Comparison of ENCODE assay signal across 17 cellular contexts in the genomic region with DNA sequence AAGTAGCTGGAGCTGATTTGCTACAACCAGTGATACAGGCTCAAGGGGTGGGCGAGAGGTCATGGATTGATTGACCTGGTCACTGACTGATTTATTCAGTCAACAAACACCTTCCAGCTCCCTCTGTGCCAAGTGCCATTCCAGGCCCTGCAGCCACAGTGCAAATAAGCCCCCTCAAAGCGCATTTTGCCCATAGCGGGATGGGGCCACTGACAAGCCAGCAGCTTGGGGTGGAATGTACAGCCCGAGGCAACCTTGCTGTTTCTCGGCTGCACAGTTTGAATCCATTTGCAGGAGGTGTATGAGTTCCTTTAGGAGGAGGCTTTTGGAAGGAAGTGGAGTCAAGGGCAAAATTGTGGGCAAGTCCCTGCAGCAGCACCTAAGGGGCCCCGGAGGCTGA.
DNase-seq lines count a peak whose midpoint lies in the region; ATAC-seq, FAIRE-seq and TF ChIP-seq lines count a peak whose summit lies in the region.
"Had no signal": no experiment of that assay in that cellular context is flagged by ENCODE, and none has a peak within 500 bp of the region (broad histone marks: within the 10 kb centered on the region; RNA-seq: fewer than 3 reads in every experiment).

No MANE protein-coding gene starts in this region.

- no peak for DNase-seq in cardiac muscle cell (ENCODE audit: low read depth in 1 of 2, low spot score in 1 of 2)
- DNase-seq in right cardiac atrium, result no peak
- no peak for DNase-seq in H9
- peak; percentile 78 for DNase-seq in esophagus muscularis mucosa (ENCODE audit: extremely low spot score)
- DNase-seq in trophoblast cell, result peak; percentile 23 to 51
- DNase-seq in H54 (ENCODE audit: insufficient read length, low spot score), result no peak
- DNase-seq: 8988T; CD4-positive, alpha-beta memory T cell; DMS153; DMS79; GF-D8; GOT3 had no signal

- H3K56ac ChIP-seq in H9 (ENCODE audit: insufficient read length, low read depth, low read length), result no peak overlapping the region

- H4K91ac ChIP-seq in H9 (ENCODE audit: insufficient read length, low read depth, low read length), result no peak overlapping the region
- H4K91ac ChIP-seq in trophoblast cell (ENCODE audit: low read depth, low read length), result no peak overlapping the region

- 91% methylated on average over 6 of the region's 6 CpGs for WGBS in right cardiac atrium
- no CpG with 5 or more reads among the region's 6 CpGs for WGBS in H9 (ENCODE audit: extremely low coverage, insufficient read length, low lambda C conversion rate)
- WGBS in esophagus muscularis mucosa, result 100% methylated on average over 3 of the region's 6 CpGs
- no CpG with 5 or more reads among the region's 6 CpGs for WGBS in trophoblast cell (ENCODE audit: extremely low coverage, insufficient coverage, insufficient read length)

- H3K79me2 ChIP-seq in H9 (ENCODE audit: insufficient read depth, low read length) (no peaks in the 10 kb centered on the region), trophoblast cell (ENCODE audit: control insufficient read depth, insufficient read depth, low read length, poor library complexity) (no peaks in the 10 kb centered on the region)

- peak overlapping the region; percentile 6 for H3K27ac ChIP-seq in cardiac muscle cell
- no peak overlapping the region for H3K27ac ChIP-seq in right cardiac atrium (ENCODE audit: low read length)
- H3K27ac ChIP-seq in H9 (ENCODE audit: insufficient read length, low read depth, low read length), result no peak overlapping the region
- no peak overlapping the region for H3K27ac ChIP-seq in esophagus muscularis mucosa (replicated peaks in 1 of 4)
- no peak overlapping the region for H3K27ac ChIP-seq in trophoblast cell (ENCODE audit: low read depth, low read length)
- H3K27ac ChIP-seq: BLaER1 had no signal

- H3K9ac ChIP-seq in H9 (ENCODE audit: extremely low read depth, insufficient read length, low read length), result no peak overlapping the region
- no peak overlapping the region for H3K9ac ChIP-seq in trophoblast cell (ENCODE audit: low read length)
- H3K9ac ChIP-seq: BLaER1 had no signal

- H4K8ac ChIP-seq in H9 (replicated peaks; ENCODE audit: insufficient read length, low read depth, low read length) (no peak overlapping the region), trophoblast cell (ENCODE audit: low read depth, low read length) (no peak overlapping the region)

- H3K9me3 ChIP-seq in cardiac muscle cell (ENCODE audit: low read depth) (no peaks in the 10 kb centered on the region), right cardiac atrium (ENCODE audit: control insufficient read depth, low read length) (no peaks in the 10 kb centered on the region), H9 (ENCODE audit: control insufficient read depth, low read depth, low read length) (no peaks in the 10 kb centered on the region), esophagus muscularis mucosa (no peaks in the 10 kb centered on the region), trophoblast cell (ENCODE audit: insufficient read depth, low read depth, low read length) (peaks cover 5% of the 10 kb centered on the region)
- H3K9me3 ChIP-seq: BLaER1 had no signal

- no peak overlapping the region for H3K18ac ChIP-seq in H9 (ENCODE audit: insufficient read length, low read depth, low read length)
- H3K18ac ChIP-seq in trophoblast cell (ENCODE audit: low read length), result no peak overlapping the region

- no peak overlapping the region for H3K4me3 Mint-ChIP-seq in H9
- H3K4me3 Mint-ChIP-seq: CD14-positive monocyte; CD4-positive, alpha-beta memory T cell; IgD-negative memory B cell had no signal

- H3K36me3 Mint-ChIP-seq in H9 (ENCODE audit: insufficient read depth in 1 of 3, low read depth in 3 of 3), result no peaks in the 10 kb centered on the region
- H3K36me3 Mint-ChIP-seq: CD14-positive monocyte; CD4-positive, alpha-beta memory T cell; IgD-negative memory B cell had no signal

- FAIRE-seq in H54 (lab: Jason Lieb, UNC), result no peak
- FAIRE-seq: HepG2 had no signal

- H3K27me3 ChIP-seq in cardiac muscle cell (no peaks in the 10 kb centered on the region), right cardiac atrium (ENCODE audit: control insufficient read depth, insufficient read depth) (no peaks in the 10 kb centered on the region), H9 (ENCODE audit: insufficient read depth, low read length) (no peaks in the 10 kb centered on the region), esophagus muscularis mucosa (no peaks in the 10 kb centered on the region), trophoblast cell (ENCODE audit: insufficient read depth, low read length) (no peaks in the 10 kb centered on the region)
- H3K27me3 ChIP-seq: BLaER1 had no signal

- no peak overlapping the region for H2AFZ ChIP-seq in H9 (ENCODE audit: low read length)
- H2AFZ ChIP-seq in trophoblast cell (ENCODE audit: insufficient read depth, low read length, poor library complexity), result no peak overlapping the region

- H3K79me1 ChIP-seq in H9 (ENCODE audit: insufficient read depth, low read depth, low read length, poor library complexity, severe bottlenecking), result no peaks in the 10 kb centered on the region
- no peaks in the 10 kb centered on the region for H3K79me1 ChIP-seq in trophoblast cell (ENCODE audit: low read length)

- no peak overlapping the region for H2BK20ac ChIP-seq in H9 (ENCODE audit: low read depth, low read length, poor library complexity, severe bottlenecking)

- no peak overlapping the region for H2BK12ac ChIP-seq in H9 (ENCODE audit: insufficient read length, low read depth, low read length)
- H2BK12ac ChIP-seq in trophoblast cell (ENCODE audit: low read length), result no peak overlapping the region

- no peak overlapping the region for H3K4ac ChIP-seq in H9 (ENCODE audit: low read depth, low read length)
- no peak overlapping the region for H3K4ac ChIP-seq in trophoblast cell (ENCODE audit: low read depth, low read length)

- H3T11ph ChIP-seq in H9 (ENCODE audit: low read length), result no peak overlapping the region

- H4K20me1 ChIP-seq in H9 (ENCODE audit: control insufficient read depth, insufficient read depth, insufficient read length), result no peaks in the 10 kb centered on the region
- H4K20me1 ChIP-seq: BLaER1 had no signal

- TF ChIP-seq POLR2A in esophagus muscularis mucosa (IDR thresholded peaks at IDR 0.05; ENCODE audit: low read depth) (no peak), H54 (IDR thresholded peaks at IDR 0.05; ENCODE audit: low read depth, low read length) (no peak)

- H3K27me3 Mint-ChIP-seq in H9 (ENCODE audit: low read depth), result no peaks in the 10 kb centered on the region

- no peaks in the 10 kb centered on the region for H3K9me3 Mint-ChIP-seq in H9
- H3K9me3 Mint-ChIP-seq: IgD-negative memory B cell had no signal

- no peak overlapping the region for H4K5ac ChIP-seq in H9 (ENCODE audit: insufficient read length, low read depth, low read length)

- H3K4me1 Mint-ChIP-seq in H9, result peaks cover 20 to 28% of the 10 kb centered on the region in 2 experiments
- H3K4me1 Mint-ChIP-seq: CD14-positive monocyte; CD4-positive, alpha-beta memory T cell; IgD-negative memory B cell had no signal

- peak overlapping the region in 2 of 3 experiments; percentile 42 to 73; a peak in 2 of 7 replicates for H3K27ac Mint-ChIP-seq in H9
- H3K27ac Mint-ChIP-seq: CD14-positive monocyte; CD4-positive, alpha-beta memory T cell; IgD-negative memory B cell had no signal

- H3K14ac ChIP-seq in H9 (ENCODE audit: insufficient read depth, low read length) (no peak overlapping the region), trophoblast cell (ENCODE audit: low read length) (no peak overlapping the region)

- intact Hi-C loops in right cardiac atrium (cut with DNase I) (no loop called here), esophagus muscularis mucosa (cut with DNase I) (no loop called here)

- H3K4me1 ChIP-seq in cardiac muscle cell (ENCODE audit: low read depth), result peaks cover 7% of the 10 kb centered on the region
- H3K4me1 ChIP-seq in right cardiac atrium (ENCODE audit: control insufficient read depth, insufficient read depth, low read length), result no peaks in the 10 kb centered on the region
- H3K4me1 ChIP-seq in H9 (ENCODE audit: insufficient read depth, low read length), result no peaks in the 10 kb centered on the region
- H3K4me1 ChIP-seq in esophagus muscularis mucosa, result no peaks in the 10 kb centered on the region
- H3K4me1 ChIP-seq in trophoblast cell (ENCODE audit: control insufficient read depth in 1 of 2, insufficient read depth in 2 of 2, low read length in 2 of 2), result peaks cover 4 to 6% of the 10 kb centered on the region in 2 experiments

- H3K4me2 ChIP-seq in H9 (ENCODE audit: insufficient read depth, insufficient read length, low read length) (no peak overlapping the region), trophoblast cell (ENCODE audit: low read length) (no peak overlapping the region)
- H3K4me2 ChIP-seq: BLaER1 had no signal

- H3K23ac ChIP-seq in H9 (ENCODE audit: insufficient read length, low read depth, low read length) (no peak overlapping the region), trophoblast cell (ENCODE audit: low read length) (no peak overlapping the region)

- H3K4me3 ChIP-seq in cardiac muscle cell, result no peak overlapping the region
- no peak overlapping the region for H3K4me3 ChIP-seq in right cardiac atrium (ENCODE audit: low read length)
- H3K4me3 ChIP-seq in esophagus muscularis mucosa, result no peak overlapping the region
- H3K4me3 ChIP-seq in trophoblast cell (ENCODE audit: low read depth, low read length), result no peak overlapping the region
- H3K4me3 ChIP-seq: BLaER1 had no signal

- H3K36me3 ChIP-seq in cardiac muscle cell (peaks cover 9% of the 10 kb centered on the region), esophagus muscularis mucosa (no peaks in the 10 kb centered on the region), trophoblast cell (ENCODE audit: control insufficient read depth in 1 of 2, insufficient read depth in 2 of 2, low read length in 2 of 2) (peaks cover 7 to 21% of the 10 kb centered on the region in 2 experiments)
- H3K36me3 ChIP-seq: BLaER1 had no signal

- H4K12ac ChIP-seq in trophoblast cell (ENCODE audit: low read depth, low read length), result no peak overlapping the region

- no peaks in the 10 kb centered on the region for H3K23me2 ChIP-seq in H9 (ENCODE audit: insufficient read length, low read depth, low read length, poor library complexity, severe bottlenecking)

- H2BK120ac ChIP-seq in H9 (ENCODE audit: low read depth, low read length, poor library complexity, severe bottlenecking), result no peak overlapping the region
- no peak overlapping the region for H2BK120ac ChIP-seq in trophoblast cell (ENCODE audit: insufficient read depth, low read length, poor library complexity)

- TF ChIP-seq EP300 in esophagus muscularis mucosa (IDR thresholded peaks at IDR 0.05), result no peak

- H2BK5ac ChIP-seq in H9 (ENCODE audit: insufficient read length, low read length) (no peak overlapping the region), trophoblast cell (ENCODE audit: low read depth, low read length, poor library complexity) (no peak overlapping the region)

- TF ChIP-seq CTCF in cardiac muscle cell (IDR thresholded peaks at IDR 0.05; ENCODE audit: low read depth, low read length), result no peak
- no peak for TF ChIP-seq CTCF in H9 (conservative IDR thresholded peaks at IDR 0.05)
- TF ChIP-seq CTCF in esophagus muscularis mucosa (IDR thresholded peaks at IDR 0.05), result no peak

- H2BK15ac ChIP-seq in H9 (ENCODE audit: low read depth, low read length), result no peak overlapping the region

- H2AK5ac ChIP-seq in H9 (ENCODE audit: insufficient read length, low read length), result no peak overlapping the region
- no peak overlapping the region for H2AK5ac ChIP-seq in trophoblast cell (ENCODE audit: low read length)

- ATAC-seq in right cardiac atrium (no peak), HG03469 (IDR thresholded peaks at IDR 0.05; ENCODE audit: unreplicated experiment) (no peak)
- ATAC-seq: HepG2 had no signal

Comparison
In these comparisons a context has a peak if more than half of its experiments do, and no peak if none do; other contexts are left out.
1. DNase-seq: peak in esophagus muscularis mucosa (single experiment) and trophoblast cell (2 of 2); none in cardiac muscle cell (0 of 2), right cardiac atrium (0 of 3), H9 (single experiment) and H54 (single experiment).